ENCODE assay signal across 3 cellular contexts in genomic region chr13:40304391-40304790, GRCh38.
"Had no signal": no experiment of that assay in that cellular context is flagged by ENCODE, and none has a peak within 500 bp of the region (broad histone marks: within the 10 kb centered on the region; RNA-seq: fewer than 3 reads in every experiment).

No MANE protein-coding gene starts in this region.

- ATAC-seq: GM12878 had no signal

- H3K4me3 ChIP-seq: GM12878 had no signal

- DNase-seq: GDM1, GF-D8 had no signal
